ENCODE assay signal across 1 cellular context in genomic region chr22:37007666-37008065, GRCh38.
TF ChIP-seq lines count a peak whose summit lies in the region.

No MANE protein-coding gene starts in this region.

TF ChIP-seq in H1, 55 proteins besides CTCF, POLR2A, EP300 and RAD21:
- TF ChIP-seq CHD7 (IDR thresholded peaks at IDR 0.05; ENCODE audit: insufficient replicate concordance, low read length): no peak
- no peak for TF ChIP-seq RXRA (IDR thresholded peaks at IDR 0.05; ENCODE audit: insufficient read depth, low read depth, low read length)
- TF ChIP-seq JUND (IDR thresholded peaks at IDR 0.05; ENCODE audit: low read length): no peak
- TF ChIP-seq CBX5 (IDR thresholded peaks at IDR 0.05; ENCODE audit: low read depth, low read length): no peak
- TF ChIP-seq RFX5 (IDR thresholded peaks at IDR 0.05; ENCODE audit: borderline replicate concordance, low read depth, low read length): no peak
- TF ChIP-seq KDM1A (IDR thresholded peaks at IDR 0.05; ENCODE audit: borderline replicate concordance, low read length): no peak
- no peak for TF ChIP-seq PHF8 (conservative IDR thresholded peaks at IDR 0.05; ENCODE audit: low read depth, low read length)
- no peak for TF ChIP-seq TBP (IDR thresholded peaks at IDR 0.05; ENCODE audit: low read depth, low read length)
- TF ChIP-seq USF2 (IDR thresholded peaks at IDR 0.05; ENCODE audit: low read length): no peak
- no peak for TF ChIP-seq ASH2L (IDR thresholded peaks at IDR 0.05; ENCODE audit: low read length)
- no peak for TF ChIP-seq MAFK (IDR thresholded peaks at IDR 0.05; ENCODE audit: low read depth, low read length)
- TF ChIP-seq RNF2 (IDR thresholded peaks at IDR 0.05; ENCODE audit: borderline replicate concordance, low read depth, low read length, missing control alignments, poor library complexity, severe bottlenecking): no peak
- TF ChIP-seq FOSL1 (IDR thresholded peaks at IDR 0.05; ENCODE audit: insufficient read depth, low read depth, low read length): no peak
- no peak for TF ChIP-seq CTBP2 (IDR thresholded peaks at IDR 0.05; ENCODE audit: borderline replicate concordance, insufficient read depth, insufficient read length, low read length)
- TF ChIP-seq NRF1 (IDR thresholded peaks at IDR 0.05; ENCODE audit: low read depth, low read length): no peak
- TF ChIP-seq SUZ12 (IDR thresholded peaks at IDR 0.05; ENCODE audit: low read length): no peak
- TF ChIP-seq GABPA (IDR thresholded peaks at IDR 0.05; ENCODE audit: borderline replicate concordance, insufficient read depth, low read length): no peak
- TF ChIP-seq POLR2AphosphoS5 (IDR thresholded peaks at IDR 0.05; ENCODE audit: low read depth, low read length): no peak
- no peak for TF ChIP-seq CEBPB (IDR thresholded peaks at IDR 0.05; ENCODE audit: low read depth, low read length)
